7 cellular contexts compared by ENCODE assay signal in the genomic region with DNA sequence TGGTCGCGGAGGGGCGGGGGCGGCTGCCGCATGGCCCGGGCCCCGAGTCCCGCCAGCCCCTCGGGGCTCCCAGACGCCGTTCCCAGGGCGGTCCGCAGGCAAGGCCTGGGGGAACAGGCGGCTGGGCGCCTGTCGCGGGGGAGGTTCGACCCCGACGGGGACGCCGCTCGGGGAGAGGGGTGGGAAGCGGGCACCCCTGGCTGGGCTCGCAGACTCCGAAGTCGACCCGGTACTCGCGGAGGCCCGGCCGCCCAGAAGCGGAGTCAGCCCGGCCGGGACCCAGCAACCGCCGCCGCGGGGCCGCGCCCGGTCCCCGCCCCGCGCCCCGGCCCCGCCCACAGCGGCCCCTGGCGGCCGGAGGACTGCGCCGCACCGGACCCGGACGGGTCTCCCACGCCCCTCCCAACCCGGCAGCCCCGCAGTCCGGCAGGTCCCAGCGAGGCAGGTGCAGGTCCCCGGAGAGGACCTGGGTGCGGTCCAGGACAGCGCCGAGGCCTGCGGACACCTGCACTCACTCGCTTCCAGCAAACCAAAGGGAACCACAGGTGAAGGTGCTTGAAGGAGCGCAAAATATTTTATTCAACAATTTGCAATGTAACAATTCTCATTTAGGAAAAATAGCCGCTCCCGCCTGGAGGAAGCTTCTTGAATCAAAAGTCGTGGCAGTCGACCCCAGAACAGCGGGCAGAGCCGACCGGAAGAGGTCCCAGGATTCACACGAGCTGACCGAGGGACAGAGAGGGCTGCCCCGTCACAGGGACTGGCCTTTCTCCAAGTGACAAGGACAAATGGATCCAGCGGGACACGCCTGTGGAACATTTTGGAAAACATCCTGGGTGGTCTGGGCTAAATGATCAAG. TPM values are rescaled to one million over a fixed set of nuclear protein-coding genes. Genes with fewer than 3 reads are reported as not detected.
DNase-seq lines count a peak whose midpoint lies in the region; ATAC-seq and TF ChIP-seq lines count a peak whose summit lies in the region.

A gene with protein sequence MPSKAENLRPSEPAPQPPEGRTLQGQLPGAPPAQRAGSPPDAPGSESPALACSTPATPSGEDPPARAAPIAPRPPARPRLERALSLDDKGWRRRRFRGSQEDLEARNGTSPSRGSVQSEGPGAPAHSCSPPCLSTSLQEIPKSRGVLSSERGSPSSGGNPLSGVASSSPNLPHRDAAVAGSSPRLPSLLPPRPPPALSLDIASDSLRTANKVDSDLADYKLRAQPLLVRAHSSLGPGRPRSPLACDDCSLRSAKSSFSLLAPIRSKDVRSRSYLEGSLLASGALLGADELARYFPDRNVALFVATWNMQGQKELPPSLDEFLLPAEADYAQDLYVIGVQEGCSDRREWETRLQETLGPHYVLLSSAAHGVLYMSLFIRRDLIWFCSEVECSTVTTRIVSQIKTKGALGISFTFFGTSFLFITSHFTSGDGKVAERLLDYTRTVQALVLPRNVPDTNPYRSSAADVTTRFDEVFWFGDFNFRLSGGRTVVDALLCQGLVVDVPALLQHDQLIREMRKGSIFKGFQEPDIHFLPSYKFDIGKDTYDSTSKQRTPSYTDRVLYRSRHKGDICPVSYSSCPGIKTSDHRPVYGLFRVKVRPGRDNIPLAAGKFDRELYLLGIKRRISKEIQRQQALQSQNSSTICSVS (minus strand): TSS at position 296 of the 859 bp plus-strand sequence. CDS start 426 bp downstream, outside the sequence.

- POLR2A ChIA-PET in HCT116 (lab: Charles Lee) = no interaction called here
- POLR2A ChIA-PET in WTC11 (lab: Charles Lee) = no interaction called here

- peaks cover 27% of the 10 kb centered on the region for H3K36me3 Mint-ChIP-seq in WTC11

- no peaks in the 10 kb centered on the region for H3K9me2 ChIP-seq in HCT116 (ENCODE audit: insufficient read depth)

- TF ChIP-seq RAD21 in HCT116 (IDR thresholded peaks at IDR 0.05; ENCODE audit: low read depth) = no peak

- H3K79me2 ChIP-seq in HCT116 (ENCODE audit: insufficient read depth, low read length) = peaks cover 46% of the 10 kb centered on the region

- H3K27ac ChIP-seq in HCT116 (ENCODE audit: low read depth, low read length) = peak within 1 kb of the TSS; percentile 88

- DNase-seq in HCT116 (ENCODE audit: low read depth, low spot score) (peak; percentile 43), NCI-H1048 (lab: John Stamatoyannopoulos, UW) (peak; percentile 31), WTC11 (ENCODE audit: low spot score) (peak; percentile 87), cardiac fibroblast (ENCODE audit: low read depth in 2 of 2) (peak; percentile 70 to 78), iris pigment epithelial cell (ENCODE audit: low read depth) (peak; percentile 60)
- DNase-seq in stimulated activated CD4-positive, alpha-beta T cell treated with anti-CD3 and anti-CD28 coated beads, Interleukin-12 subunit alpha, Interleukin-12 subunit beta, amount 100 ng/mL, for 48 hours (ENCODE audit: low read depth in 2 of 3, low spot score in 1 of 3) = peak; percentile 60 to 85 (median 75)

- no peak within 1 kb of the TSS for H2AFZ ChIP-seq in HCT116 (ENCODE audit: low read depth, low read length, poor library complexity, severe bottlenecking)

- no peaks in the 10 kb centered on the region for H3K9me3 ChIP-seq in HCT116 (ENCODE audit: control insufficient read depth in 1 of 2, insufficient read depth in 1 of 2, low read depth in 1 of 2, low read length in 2 of 2)

- H3K4me3 Mint-ChIP-seq in WTC11 = peak within 1 kb of the TSS; percentile 80

- H3K4me3 ChIP-seq in HCT116 (replicated peaks in 1 of 2; ENCODE audit: low read depth in 1 of 2, low read length in 2 of 2) (peak within 1 kb of the TSS; percentile 63 to 81), cardiac fibroblast (replicated peaks in 1 of 2; ENCODE audit: low read depth in 2 of 2, low read length in 2 of 2) (peak within 1 kb of the TSS; percentile 74 to 76)

- BruUV-seq in HCT116 (replicated peaks; lab: Mats Ljungman, UMichigan) = no TSS peak

- TF ChIP-seq POLR2A in HCT116 (IDR thresholded peaks at IDR 0.05; ENCODE audit: borderline replicate concordance, extremely low read depth, insufficient read depth, insufficient read length) = peak; percentile 50

- RAD21 ChIA-PET in HCT116 (lab: Charles Lee; ENCODE audit: low non-redundant PET in 1 of 2, low total read pairs in 2 of 2, uncharacterized antibody in 2 of 2, unreplicated experiment in 2 of 2) = no interaction called here

- no peaks in the 10 kb centered on the region for H4K20me1 ChIP-seq in HCT116 (ENCODE audit: insufficient read depth)

- H3K36me3 ChIP-seq in HCT116 (ENCODE audit: control insufficient read depth in 1 of 2, insufficient read depth in 2 of 2, low read length in 2 of 2) = peaks cover 2 to 23% of the 10 kb centered on the region in 2 experiments; a peak in 3 of 4 replicates

- no peaks in the 10 kb centered on the region for H3K27me3 Mint-ChIP-seq in WTC11 (ENCODE audit: low read depth)

- peak within 1 kb of the TSS; percentile 91 for H3K4me2 ChIP-seq in HCT116 (ENCODE audit: low read length)

- H3K4me1 Mint-ChIP-seq in WTC11 = peaks cover 15% of the 10 kb centered on the region

- no peaks in the 10 kb centered on the region for H3K9me3 Mint-ChIP-seq in WTC11

- peak within 1 kb of the TSS; percentile 87 for H3K9ac ChIP-seq in HCT116 (ENCODE audit: low read length)

- TF ChIP-seq CTCF in GM12873 (IDR thresholded peaks at IDR 0.05; ENCODE audit: insufficient read depth, low read depth, low read length, missing control alignments) = peak; percentile 66
- peak in 2 of 3 experiments; percentile 51 to 62; a peak in 4 of 6 replicates for TF ChIP-seq CTCF in HCT116 (IDR thresholded peaks at IDR 0.05 in 2 of 3, conservative IDR thresholded peaks at IDR 0.05 in 1 of 3; ENCODE audit: borderline replicate concordance in 1 of 3, insufficient read depth in 1 of 3, low read depth in 2 of 3, low read length in 2 of 3)
- TF ChIP-seq CTCF in WTC11 (IDR thresholded peaks at IDR 0.05) = peak; percentile 70; the same call in 1 of the 2 replicates
- peak; percentile 33 for TF ChIP-seq CTCF in cardiac fibroblast (IDR thresholded peaks at IDR 0.05; ENCODE audit: low read depth, low read length)

- H3K4me1 ChIP-seq in HCT116 (ENCODE audit: control insufficient read depth in 1 of 2, insufficient read depth in 2 of 2, low read length in 2 of 2) = peaks cover 8 to 22% of the 10 kb centered on the region in 2 experiments

- H3K27me3 ChIP-seq in HCT116 (ENCODE audit: insufficient read depth, low read length) = no peaks in the 10 kb centered on the region

- H3K27ac Mint-ChIP-seq in WTC11 = peak within 1 kb of the TSS; percentile 63

- CTCF ChIA-PET in HCT116 (lab: Charles Lee) = no interaction called here
- CTCF ChIA-PET in WTC11 (lab: Charles Lee) = interaction anchor here (0.7 to 1.5 kb wide), 3 partner anchors 44 to 77 kb away, joined by 3 read pairs; no protein-coding TSS in a partner anchor

- ATAC-seq in HCT116 (peak; percentile 90), WTC11 (peak; percentile 80)

- intact Hi-C loops in HCT116 (cut with micrococcal nuclease) = no loop called here

TF ChIP-seq in HCT116, 20 proteins besides CTCF, POLR2A, EP300 and RAD21 (continues in another document):
- TF ChIP-seq EGR1 (IDR thresholded peaks at IDR 0.05; ENCODE audit: low read depth) (no peak), CEBPB (IDR thresholded peaks at IDR 0.05; ENCODE audit: low read depth) (no peak), SRF (IDR thresholded peaks at IDR 0.05; ENCODE audit: low read depth) (no peak), TCF7L2 (IDR thresholded peaks at IDR 0.05; ENCODE audit: borderline replicate concordance, extremely low read depth, insufficient read depth, insufficient read length) (no peak), JUND (IDR thresholded peaks at IDR 0.05) (no peak; the same call in 1 of the 2 replicates), SIN3A (IDR thresholded peaks at IDR 0.05; ENCODE audit: low read depth) (peak; percentile 44; the same call in 1 of the 2 replicates), ELF1 (IDR thresholded peaks at IDR 0.05; ENCODE audit: borderline replicate concordance, low read depth) (no peak), EZH2 (IDR thresholded peaks at IDR 0.05) (no peak), FOSL1 (IDR thresholded peaks at IDR 0.05; ENCODE audit: low read depth) (no peak)
- TF ChIP-seq, protein P1, sequence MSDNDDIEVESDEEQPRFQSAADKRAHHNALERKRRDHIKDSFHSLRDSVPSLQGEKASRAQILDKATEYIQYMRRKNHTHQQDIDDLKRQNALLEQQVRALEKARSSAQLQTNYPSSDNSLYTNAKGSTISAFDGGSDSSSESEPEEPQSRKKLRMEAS (IDR thresholded peaks at IDR 0.05) = no peak

TF ChIP-seq in WTC11, 78 proteins besides CTCF, POLR2A, EP300 and RAD21 (continues in another document):
- peak; percentile 75 for TF ChIP-seq SP1 (CRISPR knock-in tag; conservative IDR thresholded peaks at IDR 0.05)
- no peak for TF ChIP-seq NFYB (CRISPR knock-in tag; conservative IDR thresholded peaks at IDR 0.05; ENCODE audit: low read depth)
- 0 out of 2 replicates have a peak, but pooled peaks have one; percentile 40 for TF ChIP-seq CBFB (CRISPR knock-in tag; IDR thresholded peaks at IDR 0.05; ENCODE audit: low read depth)
- no peak for TF ChIP-seq ATF1 (CRISPR knock-in tag; IDR thresholded peaks at IDR 0.05)
- 0 out of 2 replicates have a peak, but pooled peaks have one; percentile 65 for TF ChIP-seq ZBTB43 (CRISPR knock-in tag; IDR thresholded peaks at IDR 0.05)
- TF ChIP-seq, protein P2, sequence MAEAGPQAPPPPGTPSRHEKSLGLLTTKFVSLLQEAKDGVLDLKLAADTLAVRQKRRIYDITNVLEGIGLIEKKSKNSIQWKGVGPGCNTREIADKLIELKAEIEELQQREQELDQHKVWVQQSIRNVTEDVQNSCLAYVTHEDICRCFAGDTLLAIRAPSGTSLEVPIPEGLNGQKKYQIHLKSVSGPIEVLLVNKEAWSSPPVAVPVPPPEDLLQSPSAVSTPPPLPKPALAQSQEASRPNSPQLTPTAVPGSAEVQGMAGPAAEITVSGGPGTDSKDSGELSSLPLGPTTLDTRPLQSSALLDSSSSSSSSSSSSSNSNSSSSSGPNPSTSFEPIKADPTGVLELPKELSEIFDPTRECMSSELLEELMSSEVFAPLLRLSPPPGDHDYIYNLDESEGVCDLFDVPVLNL (CRISPR knock-in tag; IDR thresholded peaks at IDR 0.05; ENCODE audit: borderline replicate concordance, low read depth) = peak; percentile 44; the same call in 1 of the 2 replicates
- TF ChIP-seq TCF7 (CRISPR knock-in tag; IDR thresholded peaks at IDR 0.05; ENCODE audit: low read depth) = 0 out of 2 replicates have a peak, but pooled peaks have one; percentile 57

RNA-seq across cellular contexts. Expression of the gene that starts here (rescaled TPM):
- total RNA-seq in HCT116 (2021; ENCODE audit: unreplicated experiment) = 23.8 TPM
- polyA plus RNA-seq in HCT116 (2012) = 14.6 and 16.0 TPM in 2 replicates
- total RNA-seq in WTC11 (2021) = 23.6 to 25.5 TPM (median 24.0 TPM) in 3 replicates

Comparison
In these comparisons a context has a peak if more than half of its experiments do, and no peak if none do; other contexts are left out.
1. Peak in every context shown above with its lines: DNase-seq, ATAC-seq, H3K4me3 ChIP-seq and H3K27ac ChIP-seq.
2. DNase-seq: peak in every context shown above with its lines; median percentile 87 in WTC11; 75 in stimulated activated CD4-positive, alpha-beta T cell treated with anti-CD3 and anti-CD28 coated beads, Interleukin-12 subunit alpha, Interleukin-12 subunit beta, amount 100 ng/mL, for 48 hours; 74 in cardiac fibroblast; 60 in iris pigment epithelial cell; 43 in HCT116; 31 in NCI-H1048.